ENCODE assay signal across 1 cellular context in genomic region chr15:78567541-78567940, GRCh38.
TF ChIP-seq lines count a peak whose summit lies in the region.

No MANE protein-coding gene starts in this region.

TF ChIP-seq in H1, 55 proteins besides CTCF, POLR2A, EP300 and RAD21:
- TF ChIP-seq CHD2 (IDR thresholded peaks at IDR 0.05; ENCODE audit: low read length) (no peak), ASH2L (IDR thresholded peaks at IDR 0.05; ENCODE audit: low read length) (no peak), RXRA (IDR thresholded peaks at IDR 0.05; ENCODE audit: insufficient read depth, low read depth, low read length) (no peak)
